ENCODE assay signal across 11 cellular contexts in genomic region chr21:42865361-42866160, GRCh38. TPM values are rescaled to one million over a fixed set of nuclear protein-coding genes. Genes with fewer than 3 reads are reported as not detected.
DNase-seq lines count a peak whose midpoint lies in the region; ATAC-seq and TF ChIP-seq lines count a peak whose summit lies in the region.
"Had no signal": no experiment of that assay in that cellular context is flagged by ENCODE, and none has a peak within 500 bp of the region (broad histone marks: within the 10 kb centered on the region; RNA-seq: fewer than 3 reads in every experiment).

No MANE protein-coding gene starts in this region.

- H3K4me3 ChIP-seq in MG63, result no peak overlapping the region

- DNase-seq in MG63, result peak; percentile 41
- DNase-seq in superior temporal gyrus (ENCODE audit: extremely low spot score), result peak; percentile 19
- DNase-seq in SHP77 treated with DMSO at 0.1 percent for 48 hours (lab: John Stamatoyannopoulos, UW), result no peak
- no peak for DNase-seq in activated CD4-positive, alpha-beta T cell treated with anti-CD3 and anti-CD28 coated beads for 48 hours
- no peak for DNase-seq in NCI-H2029 (lab: John Stamatoyannopoulos, UW)
- DNase-seq: activated CD8-positive, alpha-beta memory T cell treated with anti-CD3 and anti-CD28 coated beads, Interleukin-2, amount 10 ng/mL, durations not matched to agents 7 days and 5 days; Kasumi-1 had no signal

- peak overlapping the region; percentile 75 for H3K27ac ChIP-seq in layer of hippocampus (ENCODE audit: low read depth, low read length)

- peaks cover 85% of the 10 kb centered on the region for H3K36me3 ChIP-seq in MG63

- ATAC-seq in SK-N-SH treated with all-trans-retinoic acid at 6 μM for 48 hours, result peak; percentile 27
- ATAC-seq: activated CD8-positive, alpha-beta memory T cell treated with anti-CD3 and anti-CD28 coated beads, Interleukin-2, amount 10 ng/mL, durations not matched to agents 7 days and 5 days had no signal

- H3K9me3 ChIP-seq in MG63, result no peaks in the 10 kb centered on the region

- H3K27me3 ChIP-seq in MG63 (no peaks in the 10 kb centered on the region), layer of hippocampus (ENCODE audit: control insufficient read depth, insufficient read depth, low read length) (no peaks in the 10 kb centered on the region)

TF ChIP-seq in SK-N-SH treated with all-trans-retinoic acid at 6 μM for 48 hours, 23 proteins besides CTCF, POLR2A, EP300 and RAD21:
- TF ChIP-seq ZNF70 (CRISPR knock-in tag; IDR thresholded peaks at IDR 0.05), result no peak
- TF ChIP-seq ZFP3 (CRISPR knock-in tag; IDR thresholded peaks at IDR 0.05), result no peak
- no peak for TF ChIP-seq ZNF565 (CRISPR knock-in tag; conservative IDR thresholded peaks at IDR 0.05; ENCODE audit: low read depth)
- no peak for TF ChIP-seq GLIS3 (CRISPR knock-in tag; IDR thresholded peaks at IDR 0.05)
- TF ChIP-seq PATZ1 (CRISPR knock-in tag; IDR thresholded peaks at IDR 0.05; ENCODE audit: borderline replicate concordance), result no peak
- no peak for TF ChIP-seq ZFP30 (CRISPR knock-in tag; IDR thresholded peaks at IDR 0.05)
- no peak for TF ChIP-seq BACH2 (CRISPR knock-in tag; IDR thresholded peaks at IDR 0.05; ENCODE audit: borderline replicate concordance)
- no peak for TF ChIP-seq ESRRG (CRISPR knock-in tag; IDR thresholded peaks at IDR 0.05)
- no peak for TF ChIP-seq ARNTL (CRISPR knock-in tag; IDR thresholded peaks at IDR 0.05; ENCODE audit: borderline replicate concordance, low read depth)
- TF ChIP-seq ZC3H10 (CRISPR knock-in tag; IDR thresholded peaks at IDR 0.05), result no peak
- TF ChIP-seq CSDC2 (CRISPR knock-in tag; IDR thresholded peaks at IDR 0.05), result no peak
- no peak for TF ChIP-seq ZNF8 (CRISPR knock-in tag; IDR thresholded peaks at IDR 0.05)
- no peak for TF ChIP-seq TOX (CRISPR knock-in tag; IDR thresholded peaks at IDR 0.05; ENCODE audit: borderline replicate concordance)

RNA-seq across cellular contexts. Expression of gene WDR4, which starts 13.8 kb away (rescaled TPM):
- 18.9 and 59.2 TPM in 2 replicates for total RNA-seq in MG63 (2014; rRNA removed; shearing (Covaris generic); ENCODE audit: low replicate concordance)

RNA-seq across cellular contexts. Expression of gene NDUFV3, which starts 27.5 kb away (rescaled TPM):
- 72.1 and 78.1 TPM in 2 replicates for total RNA-seq in MG63 (2014; rRNA removed; shearing (Covaris generic); ENCODE audit: low replicate concordance)

RNA-seq across cellular contexts. Expression of gene ERVH48-1, which starts 59.9 kb away (rescaled TPM):
- not detected in 2 replicates for total RNA-seq in MG63 (2014; rRNA removed; shearing (Covaris generic); ENCODE audit: low replicate concordance)
- total RNA-seq: activated CD8-positive, alpha-beta memory T cell treated with anti-CD3 and anti-CD28 coated beads, Interleukin-2, amount 10 ng/mL, durations not matched to agents 7 days and 5 days; Daoy; kidney epithelial cell had no signal

Comparison
In these comparisons a context has a peak if more than half of its experiments do, and no peak if none do; other contexts are left out.
1. DNase-seq: peak in MG63 (single experiment) and superior temporal gyrus (single experiment); none in SHP77 treated with DMSO at 0.1 percent for 48 hours (single experiment), activated CD4-positive, alpha-beta T cell treated with anti-CD3 and anti-CD28 coated beads for 48 hours (single experiment) and NCI-H2029 (single experiment).